ENCODE assay signal across 8 cellular contexts in genomic region chr6:20213271-20213798, GRCh38. TPM values are rescaled to one million over a fixed set of nuclear protein-coding genes. Genes with fewer than 3 reads are reported as not detected.
DNase-seq lines count a peak whose midpoint lies in the region; ATAC-seq, FAIRE-seq and TF ChIP-seq lines count a peak whose summit lies in the region.

No MANE protein-coding gene starts in this region.

- peak overlapping the region in 1 of 2 donors; percentile 86 for H3K9ac ChIP-seq in kidney (ENCODE audit: low read length in 2 of 2)

- peak overlapping the region; percentile 98 for H3K27ac Mint-ChIP-seq in activated CD8-positive, alpha-beta T cell treated with anti-CD3 and anti-CD28 coated beads, Interleukin-2, amount 10 ng/mL, durations not matched to agents 7 days and 5 days

- H3K27me3 ChIP-seq in suprapubic skin, result no peaks in the 10 kb centered on the region

- POLR2A ChIA-PET in activated CD8-positive, alpha-beta T cell treated with anti-CD3 and anti-CD28 coated beads, Interleukin-2, amount 10 ng/mL, durations not matched to agents 7 days and 5 days (lab: Charles Lee), result interaction anchor here (0.7 to 2.1 kb wide), 7 partner anchors 11 to 192 kb away, joined by 3 to 17 read pairs (median 3); no protein-coding TSS in a partner anchor

- intact Hi-C loops in kidney (cut with DNase I), result no loop called here

- no peak for TF ChIP-seq POLR2A in suprapubic skin (IDR thresholded peaks at IDR 0.05)

- no peak for TF ChIP-seq EP300 in suprapubic skin (IDR thresholded peaks at IDR 0.05)

- H3K36me3 ChIP-seq in kidney (ENCODE audit: control insufficient read depth in 1 of 2, insufficient read depth in 2 of 2, low read length in 2 of 2), result no peaks in the 10 kb centered on the region
- no peaks in the 10 kb centered on the region for H3K36me3 ChIP-seq in suprapubic skin

- H3K9me3 ChIP-seq in kidney (ENCODE audit: control insufficient read depth in 1 of 2, low read length in 2 of 2) (no peaks in the 10 kb centered on the region), suprapubic skin (no peaks in the 10 kb centered on the region)

- H3K27me3 Mint-ChIP-seq in activated CD8-positive, alpha-beta T cell treated with anti-CD3 and anti-CD28 coated beads, Interleukin-2, amount 10 ng/mL, durations not matched to agents 7 days and 5 days (ENCODE audit: low read depth), result peaks cover 8% of the 10 kb centered on the region

- H3K4me3 ChIP-seq in kidney (ENCODE audit: low read length in 2 of 2), result peak overlapping the region in 1 of 2 donors; percentile 73
- peak overlapping the region; percentile 73 for H3K4me3 ChIP-seq in suprapubic skin

- no peaks in the 10 kb centered on the region for H3K9me3 Mint-ChIP-seq in activated CD8-positive, alpha-beta T cell treated with anti-CD3 and anti-CD28 coated beads, Interleukin-2, amount 10 ng/mL, durations not matched to agents 7 days and 5 days (ENCODE audit: insufficient read depth)

- CTCF ChIA-PET in activated CD8-positive, alpha-beta T cell treated with anti-CD3 and anti-CD28 coated beads, Interleukin-2, amount 10 ng/mL, durations not matched to agents 7 days and 5 days (lab: Charles Lee), result interaction anchor here (0.6 to 3.9 kb wide), 11 partner anchors 9 to 1938 kb away, joined by 3 to 13 read pairs (median 4); no protein-coding TSS in a partner anchor

- ATAC-seq in activated CD8-positive, alpha-beta T cell treated with anti-CD3 and anti-CD28 coated beads, Interleukin-2, amount 10 ng/mL, durations not matched to agents 7 days and 5 days, result no peak

- no peak for FAIRE-seq in kidney (lab: Jason Lieb, UNC)

- TF ChIP-seq CTCF in kidney (IDR thresholded peaks at IDR 0.05; ENCODE audit: borderline replicate concordance, extremely low read depth, insufficient read depth) (no peak), suprapubic skin (IDR thresholded peaks at IDR 0.05) (no peak)

- H3K4me1 ChIP-seq in kidney (ENCODE audit: control insufficient read depth in 1 of 2, insufficient read depth in 1 of 2, low read depth in 1 of 2, low read length in 2 of 2), result peaks cover 3 to 8% of the 10 kb centered on the region in 2 donors
- H3K4me1 ChIP-seq in suprapubic skin, result peaks cover 58% of the 10 kb centered on the region

- WGBS in suprapubic skin, result 38% methylated on average over 9 of the region's 9 CpGs

- H3K27ac ChIP-seq in kidney (ENCODE audit: low read depth in 2 of 2, low read length in 2 of 2) (peak overlapping the region; percentile 79 to 88), suprapubic skin (peak overlapping the region; percentile 80)

- peak overlapping the region; percentile 89 for H3K4me3 Mint-ChIP-seq in activated CD8-positive, alpha-beta T cell treated with anti-CD3 and anti-CD28 coated beads, Interleukin-2, amount 10 ng/mL, durations not matched to agents 7 days and 5 days

- peak; percentile 18 for DNase-seq in activated naive CD4-positive, alpha-beta T cell treated with Interleukin-2 at 50 U/mL for 16 hours
- no peak for DNase-seq in activated naive CD4-positive, alpha-beta T cell (lab: John Stamatoyannopoulos, UW)
- peak; percentile 30 for DNase-seq in activated CD8-positive, alpha-beta T cell treated with anti-CD3 and anti-CD28 coated beads, Interleukin-2, amount 10 ng/mL, durations not matched to agents 7 days and 5 days
- DNase-seq in kidney, result no peak
- DNase-seq in suprapubic skin (ENCODE audit: low spot score in 2 of 2), result no peak
- no peak for DNase-seq in SW 1271 (lab: John Stamatoyannopoulos, UW)
- DNase-seq in EL, result no peak
- DNase-seq in activated effector memory CD4-positive, alpha-beta T cell treated with Interleukin-2 at 50 U/mL for 16 hours, result no peak

- H3K4me1 Mint-ChIP-seq in activated CD8-positive, alpha-beta T cell treated with anti-CD3 and anti-CD28 coated beads, Interleukin-2, amount 10 ng/mL, durations not matched to agents 7 days and 5 days (ENCODE audit: low read depth), result peaks cover 35% of the 10 kb centered on the region

- no peaks in the 10 kb centered on the region for H3K36me3 Mint-ChIP-seq in activated CD8-positive, alpha-beta T cell treated with anti-CD3 and anti-CD28 coated beads, Interleukin-2, amount 10 ng/mL, durations not matched to agents 7 days and 5 days (ENCODE audit: low read depth)

RNA-seq across cellular contexts. Expression of gene MBOAT1, which starts 1.1 kb away (rescaled TPM):
- 10 to 100 TPM; 14.2 to 15.5 TPM for total RNA-seq in activated CD8-positive, alpha-beta T cell treated with anti-CD3 and anti-CD28 coated beads, Interleukin-2, amount 10 ng/mL, durations not matched to agents 7 days and 5 days
- total RNA-seq in kidney (15.1 TPM), suprapubic skin (10 to 100 TPM in 1 of 4 donors, 1 to 10 TPM in 3; 5.3 to 18.8 (median 8.2) TPM)
- 1.9 TPM for polyA plus RNA-seq in kidney (ENCODE audit: insufficient read depth, low read depth, low replicate concordance)

Comparison
In these comparisons a context has a peak if more than half of its experiments do, and no peak if none do; other contexts are left out.
1. DNase-seq: peak in activated naive CD4-positive, alpha-beta T cell treated with Interleukin-2 at 50 U/mL for 16 hours (single experiment) and activated CD8-positive, alpha-beta T cell treated with anti-CD3 and anti-CD28 coated beads, Interleukin-2, amount 10 ng/mL, durations not matched to agents 7 days and 5 days (single experiment); none in activated naive CD4-positive, alpha-beta T cell (0 of 4), kidney (single experiment), suprapubic skin (0 of 2), SW 1271 (0 of 2), EL (single experiment) and activated effector memory CD4-positive, alpha-beta T cell treated with Interleukin-2 at 50 U/mL for 16 hours (single experiment).